ENCODE assay signal across 8 cellular contexts in the genomic region with DNA sequence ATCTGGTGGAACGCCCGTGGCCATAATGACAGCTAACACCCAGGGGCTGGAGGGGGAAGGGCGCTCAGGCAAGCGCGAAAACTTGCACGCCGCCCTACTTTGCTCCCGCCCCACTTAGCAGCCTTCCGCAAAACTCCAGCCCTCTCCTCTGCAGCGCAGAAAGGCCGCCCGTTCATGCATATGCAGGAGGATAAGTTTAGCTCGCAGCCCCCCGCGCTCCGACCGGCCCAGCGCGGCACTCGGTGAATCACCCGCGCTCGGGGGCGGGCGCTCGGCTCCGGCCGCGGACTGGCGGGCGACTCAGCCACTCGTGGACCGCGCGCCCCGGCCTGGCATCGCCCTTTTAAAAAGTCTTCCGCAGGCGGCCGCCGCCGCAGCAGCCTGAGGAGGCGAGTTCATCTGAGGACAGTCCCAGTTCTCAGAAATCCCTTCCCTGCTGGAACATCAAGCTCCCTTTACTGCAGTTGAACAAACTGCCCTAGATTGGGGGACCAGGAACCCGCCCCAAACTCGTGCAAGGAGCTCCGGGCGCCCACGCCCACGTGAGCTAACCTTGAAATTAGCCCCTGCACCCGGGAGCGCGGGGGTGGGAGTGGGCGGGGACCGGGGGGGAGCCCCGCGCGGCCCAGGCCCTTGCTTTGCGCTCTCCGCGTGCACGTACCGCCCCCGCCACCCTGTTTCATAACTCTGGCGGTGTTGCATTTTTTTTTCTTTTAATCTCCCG. TPM values are rescaled to one million over a fixed set of nuclear protein-coding genes. Genes with fewer than 3 reads are reported as not detected.
DNase-seq lines count a peak whose midpoint lies in the region; ATAC-seq and TF ChIP-seq lines count a peak whose summit lies in the region.

No MANE protein-coding gene starts in this region.

- DNase-seq in C1 segment of cervical spinal cord (lab: John Stamatoyannopoulos, UW): peak; percentile 75 to 98 (median 93)
- DNase-seq in NCI-H748 treated with DMSO at 0.1 percent for 48 hours (lab: John Stamatoyannopoulos, UW): peak; percentile 84
- DNase-seq in activated CD4-positive, alpha-beta T cell treated with anti-CD3 and anti-CD28 coated beads, Interleukin-2, amount 50 U/mL, for 4 hours: peak; percentile 85 to 89
- DNase-seq in dermis microvascular lymphatic vessel endothelial cell (ENCODE audit: low read depth in 2 of 2): peak; percentile 78 to 97
- peak; percentile 97 to 99 for DNase-seq in lower leg skin (ENCODE audit: low spot score in 2 of 2)
- peak; percentile 88 to 92 for DNase-seq in stimulated activated CD4-positive, alpha-beta T cell treated with anti-CD3 and anti-CD28 coated beads, Interleukin-4, amount 100 ng/mL, for 4 hours

- 1% methylated on average over 41 to 63 of the region's 65 CpGs for WGBS in lower leg skin, 2 donors

- peak; percentile 50 for ATAC-seq in GM19395 (IDR thresholded peaks at IDR 0.05; ENCODE audit: unreplicated experiment)
- peak; percentile 54 for ATAC-seq in HG03521 (IDR thresholded peaks at IDR 0.05; ENCODE audit: unreplicated experiment)

- no peak overlapping the region for H3K4me3 ChIP-seq in lower leg skin (ENCODE audit: low read depth, poor library complexity, severe bottlenecking)

- TF ChIP-seq POLR2A in lower leg skin (IDR thresholded peaks at IDR 0.05): peak in 1 of 2 donors; percentile 63

- intact Hi-C loops in lower leg skin (cut with DNase I; ENCODE audit: low total_unique reads): loop anchor here (5.0 kb wide), 1 partner anchor 63 kb away; no protein-coding TSS in a partner anchor

- no peak for TF ChIP-seq CTCF in lower leg skin (IDR thresholded peaks at IDR 0.05)

RNA-seq across cellular contexts. Expression of a gene that starts 4.5 kb away (rescaled TPM):
- total RNA-seq in dermis microvascular lymphatic vessel endothelial cell (16.7 and 20.7 TPM in 2 replicates), lower leg skin (100 to 1,000 TPM in 2 of 4 donors, 10 to 100 TPM in 2; 71.5 to 198 (median 104) TPM)
